ENCODE assay signal across 8 cellular contexts in the genomic region with DNA sequence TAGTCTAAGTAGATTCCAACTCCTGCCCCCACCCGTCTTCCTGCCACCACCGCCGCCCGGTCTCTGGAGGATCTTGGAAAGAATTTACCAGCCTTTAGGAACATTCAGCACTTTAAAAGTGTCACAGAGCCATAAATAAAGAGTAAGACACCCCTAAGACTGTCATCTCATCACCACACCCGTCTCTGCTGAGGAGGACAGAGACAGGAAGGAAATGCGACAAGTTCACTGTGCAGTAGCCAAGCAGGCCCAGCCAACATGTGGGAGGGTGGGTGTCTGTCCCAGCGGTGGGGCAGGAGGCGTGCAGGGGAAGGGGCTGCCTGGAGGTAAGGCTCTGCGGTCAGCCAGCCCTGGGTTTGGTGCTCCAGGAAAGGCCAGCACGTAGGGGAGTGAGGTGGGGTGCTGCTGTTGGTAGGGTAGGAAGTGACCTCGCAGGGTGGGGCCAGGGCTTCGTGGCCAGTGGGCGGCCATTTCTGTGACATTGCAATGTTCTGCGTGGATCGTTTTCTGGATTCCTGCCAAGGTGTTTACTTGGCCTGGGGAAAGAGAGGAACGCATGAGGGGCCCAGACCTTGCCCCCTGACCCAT.
DNase-seq lines count a peak whose midpoint lies in the region; ATAC-seq and TF ChIP-seq lines count a peak whose summit lies in the region.
"Had no signal": no experiment of that assay in that cellular context is flagged by ENCODE, and none has a peak within 500 bp of the region (broad histone marks: within the 10 kb centered on the region; RNA-seq: fewer than 3 reads in every experiment).

No MANE protein-coding gene starts in this region.

- H3K27me3 ChIP-seq in heart right ventricle: no peaks in the 10 kb centered on the region
- H3K27me3 ChIP-seq in brain microvascular endothelial cell (replicated peaks): peaks cover 6% of the 10 kb centered on the region

- H3K9me3 ChIP-seq in heart right ventricle: no peaks in the 10 kb centered on the region

- CTCF ChIA-PET in activated CD4-positive, alpha-beta T cell treated with anti-CD3 and anti-CD28 coated beads, Interleukin-2, amount 10 ng/mL, durations not matched to agents 7 days and 5 days (lab: Charles Lee): interaction anchor here (1.0 to 1.9 kb wide), 3 partner anchors 14 to 86 kb away, joined by 3 to 5 read pairs (median 4); no protein-coding TSS in a partner anchor

- H3K4me3 Mint-ChIP-seq in activated CD4-positive, alpha-beta T cell treated with anti-CD3 and anti-CD28 coated beads, Interleukin-2, amount 10 ng/mL, durations not matched to agents 7 days and 5 days: peak overlapping the region; percentile 75
- peak overlapping the region; percentile 89 for H3K4me3 Mint-ChIP-seq in stimulated activated naive CD8-positive, alpha-beta T cell treated with anti-CD3 and anti-CD28 coated beads, Interleukin-15, Interleukin-2, amounts not matched to agents 100 ng/mL and 50 ng/mL, for 24 hours

- intact Hi-C loops in heart right ventricle (cut with DNase I): loop anchor here in 6 of 10 donors (2.0 to 10.0 kb wide), 6 partner anchors 47 to 397 kb away; a partner anchor contains a TSS

- in situ Hi-C loops in brain microvascular endothelial cell (cut with HindIII; ENCODE audit: low pct_ligation_motif_present, low sequenced_read_pairs): no loop called here

- POLR2A ChIA-PET in activated CD4-positive, alpha-beta T cell treated with anti-CD3 and anti-CD28 coated beads, Interleukin-2, amount 10 ng/mL, durations not matched to agents 7 days and 5 days (lab: Charles Lee): interaction anchor here (1.4 kb wide), 1 partner anchor 52 kb away, joined by 3 read pairs; no protein-coding TSS in a partner anchor

- DNase-seq in GM20000 (ENCODE audit: low spot score) (peak; percentile 35), heart right ventricle (peak in 1 of 2 donors; percentile 29), brain microvascular endothelial cell (no peak), SKM-1 (lab: John Stamatoyannopoulos, UW; ENCODE audit: unreplicated experiment) (no peak)
- DNase-seq in activated CD4-positive, alpha-beta T cell treated with anti-CD3 and anti-CD28 coated beads, Interleukin-2, amount 10 ng/mL, durations not matched to agents 7 days and 5 days: peak; percentile 52
- DNase-seq in effector CD8-positive, alpha-beta T cell (lab: John Stamatoyannopoulos, UW): no peak
- DNase-seq: SW 1271 had no signal

- H3K4me1 Mint-ChIP-seq in activated CD4-positive, alpha-beta T cell treated with anti-CD3 and anti-CD28 coated beads, Interleukin-2, amount 10 ng/mL, durations not matched to agents 7 days and 5 days: peaks cover 84% of the 10 kb centered on the region
- peaks cover 85% of the 10 kb centered on the region for H3K4me1 Mint-ChIP-seq in stimulated activated naive CD8-positive, alpha-beta T cell treated with anti-CD3 and anti-CD28 coated beads, Interleukin-15, Interleukin-2, amounts not matched to agents 100 ng/mL and 50 ng/mL, for 24 hours (ENCODE audit: low read depth)

- H3K9me3 Mint-ChIP-seq in activated CD4-positive, alpha-beta T cell treated with anti-CD3 and anti-CD28 coated beads, Interleukin-2, amount 10 ng/mL, durations not matched to agents 7 days and 5 days: no peaks in the 10 kb centered on the region
- H3K9me3 Mint-ChIP-seq in stimulated activated naive CD8-positive, alpha-beta T cell treated with anti-CD3 and anti-CD28 coated beads, Interleukin-15, Interleukin-2, amounts not matched to agents 100 ng/mL and 50 ng/mL, for 24 hours: no peaks in the 10 kb centered on the region

- WGBS in heart right ventricle, 2 donors: 45 to 48% methylated on average over 16 of the region's 16 CpGs

- peaks cover 17 to 84% (median 58%) of the 10 kb centered on the region in 9 donors for H3K4me1 ChIP-seq in heart right ventricle

- no peaks in the 10 kb centered on the region for H3K27me3 Mint-ChIP-seq in activated CD4-positive, alpha-beta T cell treated with anti-CD3 and anti-CD28 coated beads, Interleukin-2, amount 10 ng/mL, durations not matched to agents 7 days and 5 days
- H3K27me3 Mint-ChIP-seq in stimulated activated naive CD8-positive, alpha-beta T cell treated with anti-CD3 and anti-CD28 coated beads, Interleukin-15, Interleukin-2, amounts not matched to agents 100 ng/mL and 50 ng/mL, for 24 hours: no peaks in the 10 kb centered on the region

- peak overlapping the region; percentile 58 to 88 (median 84) for H3K27ac ChIP-seq in heart right ventricle
- no peak overlapping the region for H3K27ac ChIP-seq in brain microvascular endothelial cell

- H3K36me3 ChIP-seq in heart right ventricle: no peaks in the 10 kb centered on the region
- H3K36me3 ChIP-seq in brain microvascular endothelial cell (replicated peaks): no peaks in the 10 kb centered on the region

- H3K36me3 Mint-ChIP-seq in activated CD4-positive, alpha-beta T cell treated with anti-CD3 and anti-CD28 coated beads, Interleukin-2, amount 10 ng/mL, durations not matched to agents 7 days and 5 days (ENCODE audit: low read depth): peaks cover 4% of the 10 kb centered on the region
- no peaks in the 10 kb centered on the region for H3K36me3 Mint-ChIP-seq in stimulated activated naive CD8-positive, alpha-beta T cell treated with anti-CD3 and anti-CD28 coated beads, Interleukin-15, Interleukin-2, amounts not matched to agents 100 ng/mL and 50 ng/mL, for 24 hours (ENCODE audit: low read depth)

- no peak for TF ChIP-seq CTCF in GM20000 (IDR thresholded peaks at IDR 0.05; ENCODE audit: extremely low read depth, missing control alignments)
- TF ChIP-seq CTCF in heart right ventricle (IDR thresholded peaks at IDR 0.05): no peak
- TF ChIP-seq CTCF in brain microvascular endothelial cell (IDR thresholded peaks at IDR 0.05; ENCODE audit: low read depth, low read length, missing control alignments): no peak

- H3K27ac Mint-ChIP-seq in activated CD4-positive, alpha-beta T cell treated with anti-CD3 and anti-CD28 coated beads, Interleukin-2, amount 10 ng/mL, durations not matched to agents 7 days and 5 days: peak overlapping the region; percentile 96
- H3K27ac Mint-ChIP-seq in stimulated activated naive CD8-positive, alpha-beta T cell treated with anti-CD3 and anti-CD28 coated beads, Interleukin-15, Interleukin-2, amounts not matched to agents 100 ng/mL and 50 ng/mL, for 24 hours: peak overlapping the region; percentile 95

- peak in 7 of 8 donors; percentile 11 to 50 (median 27) for ATAC-seq in heart right ventricle

- peak overlapping the region in 2 of 10 donors; percentile 3 to 7 for H3K4me3 ChIP-seq in heart right ventricle
- no peak overlapping the region for H3K4me3 ChIP-seq in brain microvascular endothelial cell (ENCODE audit: low read depth, low read length)

Comparison
In these comparisons a context has a peak if more than half of its experiments do, and no peak if none do; other contexts are left out.
1. DNase-seq: peak in GM20000 (single experiment) and activated CD4-positive, alpha-beta T cell treated with anti-CD3 and anti-CD28 coated beads, Interleukin-2, amount 10 ng/mL, durations not matched to agents 7 days and 5 days (single experiment); none in effector CD8-positive, alpha-beta T cell (single experiment), brain microvascular endothelial cell (single experiment) and SKM-1 (single experiment).